ENCODE assay signal across 20 cellular contexts in the genomic region with DNA sequence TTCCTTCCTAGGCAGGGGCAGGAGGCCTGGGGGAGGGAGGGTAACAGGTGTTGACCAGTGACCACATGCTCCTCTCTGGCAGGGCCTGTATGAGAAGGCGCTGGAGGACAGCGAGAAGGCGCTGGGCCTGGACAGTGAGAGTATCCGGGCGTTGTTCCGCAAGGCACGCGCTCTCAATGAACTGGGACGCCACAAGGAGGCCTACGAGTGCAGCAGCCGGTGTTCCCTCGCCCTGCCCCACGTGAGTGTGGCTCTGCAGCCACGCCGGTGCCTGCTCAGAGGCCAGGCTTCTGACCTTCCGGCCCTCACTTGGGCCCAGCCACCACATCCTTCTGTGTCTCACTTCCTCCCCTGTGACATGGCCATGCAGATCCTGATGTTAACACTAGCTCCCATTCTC. TPM values are rescaled to one million over a fixed set of nuclear protein-coding genes. Genes with fewer than 3 reads are reported as not detected.
A peak's percentile ranks its signal among the peaks of the same experiment; 100 is the strongest.
DNase-seq lines count a peak whose midpoint lies in the region; ATAC-seq and TF ChIP-seq lines count a peak whose summit lies in the region.
"Had no signal": no experiment of that assay in that cellular context is flagged by ENCODE, and none has a peak within 500 bp of the region (broad histone marks: within the 10 kb centered on the region; RNA-seq: fewer than 3 reads in every experiment).

No MANE protein-coding gene starts in this region.

- peak; percentile 43 for DNase-seq in MV-4-11 (lab: John Stamatoyannopoulos, UW)
- peak; percentile 82 for DNase-seq in cerebellar cortex (ENCODE audit: low spot score)
- no peak for DNase-seq in sciatic nerve (ENCODE audit: low spot score)
- no peak for DNase-seq in T-helper 1 cell
- DNase-seq in activated T-cell treated with anti-CD3 and anti-CD28 coated beads for 4 hours: no peak
- DNase-seq: activated CD4-positive, alpha-beta memory T cell treated with anti-CD3 and anti-CD28 coated beads, Interleukin-2, amount 10 ng/mL, durations not matched to agents 7 days and 5 days; activated naive CD4-positive, alpha-beta T cell treated with anti-CD3 and anti-CD28 coated beads, Interleukin-2, amount 10 ng/mL, durations not matched to agents 7 days and 5 days; activated T-cell treated with anti-CD3 and anti-CD28 coated beads, Interleukin-2, amount 50 U/mL, for 24 hours; CD8-positive, alpha-beta memory T cell; DND-41; lower lobe of right lung; NCI-H187 treated with DMSO at 0.1 percent for 48 hours; NCI-H446; SHP77; sigmoid colon; stimulated activated CD4-positive, alpha-beta T cell treated with anti-CD3 and anti-CD28 coated beads, Interleukin-2, amount 100 ng/mL, for 48 hours had no signal

- H3K9ac ChIP-seq in liver (ENCODE audit: low read depth in 1 of 2, low read length in 2 of 2): no peak overlapping the region

- no peak overlapping the region for H3K27ac ChIP-seq in liver (ENCODE audit: low read depth in 1 of 2, low read length in 2 of 2)
- H3K27ac ChIP-seq: lower lobe of right lung, sigmoid colon, vagina had no signal

- H3K9me3 ChIP-seq in liver (ENCODE audit: control insufficient read depth in 4 of 4, low read length in 3 of 4): no peaks in the 10 kb centered on the region
- H3K9me3 ChIP-seq: lower lobe of right lung, sigmoid colon, vagina had no signal

- TF ChIP-seq CTCF in liver (IDR thresholded peaks at IDR 0.05; ENCODE audit: low read depth, low read length, missing input control): peak; percentile 15

- TF ChIP-seq RAD21 in liver (IDR thresholded peaks at IDR 0.05): peak in 1 of 2 donors; percentile 49

- 70% methylated on average over 16 of the region's 16 CpGs for WGBS in liver

- peak; percentile 35 for ATAC-seq in sciatic nerve
- no peak for ATAC-seq in HG02759 (IDR thresholded peaks at IDR 0.05; ENCODE audit: unreplicated experiment)
- ATAC-seq in GM18519 (IDR thresholded peaks at IDR 0.05; ENCODE audit: low FRiP score, unreplicated experiment): no peak
- ATAC-seq: lower lobe of right lung had no signal

- peaks cover 9 to 71% (median 36%) of the 10 kb centered on the region in 4 donors for H3K36me3 ChIP-seq in liver (ENCODE audit: control insufficient read depth in 4 of 4, insufficient read depth in 3 of 4, low read depth in 1 of 4, low read length in 3 of 4)

- no peaks in the 10 kb centered on the region for H3K4me1 ChIP-seq in liver (ENCODE audit: control insufficient read depth in 4 of 4, insufficient read depth in 4 of 4, low read length in 3 of 4)
- H3K4me1 ChIP-seq: lower lobe of right lung, vagina had no signal

- intact Hi-C loops in sciatic nerve (cut with DNase I): no loop called here

- no peak overlapping the region for H3K4me3 ChIP-seq in liver (ENCODE audit: low read depth in 1 of 3, low read length in 3 of 3)
- H3K4me3 ChIP-seq: lower lobe of right lung, sigmoid colon, vagina had no signal

- no peaks in the 10 kb centered on the region for H3K27me3 ChIP-seq in liver (ENCODE audit: control insufficient read depth in 4 of 4, insufficient read depth in 4 of 4, low read length in 3 of 4)
- H3K27me3 ChIP-seq: sigmoid colon, vagina had no signal

TF ChIP-seq in liver, 16 proteins besides CTCF, POLR2A, EP300 and RAD21:
- TF ChIP-seq MAX (IDR thresholded peaks at IDR 0.05) (peak; percentile 77), HNF4G (IDR thresholded peaks at IDR 0.05) (no peak), RXRA (IDR thresholded peaks at IDR 0.05) (peak in 1 of 2 donors; percentile 49), REST (IDR thresholded peaks at IDR 0.05) (no peak), SP1 (IDR thresholded peaks at IDR 0.05) (no peak), FOXA1 (IDR thresholded peaks at IDR 0.05) (no peak), ZBTB33 (IDR thresholded peaks at IDR 0.05) (no peak), EGR1 (IDR thresholded peaks at IDR 0.05; ENCODE audit: low read depth in 2 of 2) (no peak), FOXA2 (IDR thresholded peaks at IDR 0.05) (no peak), NR2F2 (IDR thresholded peaks at IDR 0.05) (no peak), YY1 (IDR thresholded peaks at IDR 0.05) (no peak), HNF4A (conservative IDR thresholded peaks at IDR 0.05) (no peak), GABPA (IDR thresholded peaks at IDR 0.05 in 1 of 2, conservative IDR thresholded peaks at IDR 0.05 in 1 of 2) (no peak), TAF1 (conservative IDR thresholded peaks at IDR 0.05) (no peak), JUND (IDR thresholded peaks at IDR 0.05) (no peak)
- TF ChIP-seq, protein P1, sequence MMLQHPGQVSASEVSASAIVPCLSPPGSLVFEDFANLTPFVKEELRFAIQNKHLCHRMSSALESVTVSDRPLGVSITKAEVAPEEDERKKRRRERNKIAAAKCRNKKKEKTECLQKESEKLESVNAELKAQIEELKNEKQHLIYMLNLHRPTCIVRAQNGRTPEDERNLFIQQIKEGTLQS (IDR thresholded peaks at IDR 0.05): no peak
TF ChIP-seq in liver: peak in this region for 2.

RNA-seq across cellular contexts. Expression of gene ZC3H7B, which starts 25.8 kb away (rescaled TPM):
- total RNA-seq in liver (10 to 100 TPM; 22.0 to 50.2 TPM), sciatic nerve (72.6 TPM)
- polyA plus RNA-seq in liver: 10 to 100 TPM in 1 of 2 donors, 1 to 10 TPM in 1; 6.6 to 30.2 TPM

RNA-seq across cellular contexts. Expression of gene RANGAP1, which starts 41.1 kb away (rescaled TPM):
- total RNA-seq in liver (10 to 100 TPM; 29.4 to 40.3 TPM), sciatic nerve (45.5 TPM)
- 10 to 100 TPM; 12.0 to 37.2 TPM for polyA plus RNA-seq in liver

RNA-seq across cellular contexts. Expression of gene TEF, which starts 54.6 kb away (rescaled TPM):
- total RNA-seq in liver (10 to 100 TPM in 1 of 2 donors, 1 to 10 TPM in 1; 8.8 to 16.2 TPM), sciatic nerve (36.5 TPM)
- polyA plus RNA-seq in liver: 10 to 100 TPM in 1 of 2 donors, 1 to 10 TPM in 1; 5.7 to 11.6 TPM

Comparison
In these comparisons a context has a peak if more than half of its experiments do, and no peak if none do; other contexts are left out.
1. DNase-seq: peak in MV-4-11 (single experiment) and cerebellar cortex (single experiment); none in sciatic nerve (single experiment), T-helper 1 cell (0 of 5) and activated T-cell treated with anti-CD3 and anti-CD28 coated beads for 4 hours (single experiment).